In genomic region chr22:46613606-46613997, GRCh38 we compare ENCODE assay signal across 8 cellular contexts. TPM values are rescaled to one million over a fixed set of nuclear protein-coding genes. Genes with fewer than 3 reads are reported as not detected.
DNase-seq lines count a peak whose midpoint lies in the region; ATAC-seq and TF ChIP-seq lines count a peak whose summit lies in the region.

No MANE protein-coding gene starts in this region.

- 20 to 34% (median 28%) methylated on average over 9 to 10 of the region's 10 CpGs for WGBS in spleen, 5 donors

- H3K27ac ChIP-seq in RWPE2 (ENCODE audit: poor library complexity, severe bottlenecking) (no peak overlapping the region), spleen (peak overlapping the region in 7 of 8 donors; percentile 30 to 83 (median 65))

- intact Hi-C loops in spleen (cut with DNase I; ENCODE audit: low total_unique reads), result no loop called here

- H3K9me3 ChIP-seq in RWPE2 (ENCODE audit: severe bottlenecking), result no peaks in the 10 kb centered on the region
- H3K9me3 ChIP-seq in spleen, result no peaks in the 10 kb centered on the region

- H3K4me1 ChIP-seq in RWPE2 (ENCODE audit: insufficient read depth, poor library complexity, severe bottlenecking) (no peaks in the 10 kb centered on the region), spleen (peaks cover 20 to 69% (median 45%) of the 10 kb centered on the region in 6 donors)

- in situ Hi-C loops in G401 (cut with HindIII; ENCODE audit: low sequenced_read_pairs), result no loop called here

- TF ChIP-seq POLR2A in GM18505 (IDR thresholded peaks at IDR 0.05; ENCODE audit: borderline replicate concordance, extremely low read depth, insufficient read depth, insufficient read length), result peak; percentile 51
- TF ChIP-seq POLR2A in erythroblast (IDR thresholded peaks at IDR 0.05; ENCODE audit: low read length), result peak; percentile 5
- TF ChIP-seq POLR2A in spleen (IDR thresholded peaks at IDR 0.05), result no peak

- H3K4me3 ChIP-seq in RWPE2 (ENCODE audit: severe bottlenecking) (no peak overlapping the region), spleen (peak overlapping the region; percentile 1 to 71 (median 44))

- ATAC-seq in GM18505 (IDR thresholded peaks at IDR 0.05; ENCODE audit: unreplicated experiment) (no peak), RWPE2 (ENCODE audit: low read depth) (peak; percentile 10; the same call in 1 of the 3 replicates)

- H3K27me3 ChIP-seq in RWPE2 (ENCODE audit: insufficient read depth, poor library complexity, severe bottlenecking) (no peaks in the 10 kb centered on the region), spleen (replicated peaks in 1 of 7) (no peaks in the 10 kb centered on the region)

- no peak for DNase-seq in RWPE2 (ENCODE audit: low spot score)
- no peak for DNase-seq in erythroblast (lab: John Stamatoyannopoulos, UW)
- DNase-seq in spleen, result peak; percentile 90
- DNase-seq in T-helper 9 cell, result no peak
- DNase-seq in G401 (ENCODE audit: low spot score), result no peak
- no peak for DNase-seq in DMS53 treated with DMSO at 0.1 percent for 48 hours (lab: John Stamatoyannopoulos, UW; ENCODE audit: unreplicated experiment)
- DNase-seq in DMS79 treated with DMSO at 0.1 percent for 48 hours (lab: John Stamatoyannopoulos, UW), result no peak

- H3K36me3 ChIP-seq in RWPE2 (ENCODE audit: low read depth), result no peaks in the 10 kb centered on the region
- no peaks in the 10 kb centered on the region for H3K36me3 ChIP-seq in spleen

- TF ChIP-seq CTCF in RWPE2 (IDR thresholded peaks at IDR 0.05; ENCODE audit: poor library complexity, severe bottlenecking), result no peak
- no peak for TF ChIP-seq CTCF in spleen (IDR thresholded peaks at IDR 0.05 in 8 of 11, conservative IDR thresholded peaks at IDR 0.05 in 3 of 11)

RNA-seq across cellular contexts. Expression of gene GRAMD4, which starts 6.6 kb away (rescaled TPM):
- 10 to 100 TPM; 20.8 to 46.1 (median 33.1) TPM for total RNA-seq in spleen
- polyA plus RNA-seq in spleen, result 10 to 100 TPM; 16.0 to 26.3 (median 21.5) TPM
- 23.5 and 45.4 TPM in 2 replicates for total RNA-seq in G401 (2014; rRNA removed; shearing (Covaris generic))

Comparison
In these comparisons a context has a peak if more than half of its experiments do, and no peak if none do; other contexts are left out.
1. POLR2A ChIP-seq: peak in GM18505 (single experiment) and erythroblast (single experiment); none in spleen (0 of 3).